Comparison of ENCODE assay signal across 8 cellular contexts in the genomic region with DNA sequence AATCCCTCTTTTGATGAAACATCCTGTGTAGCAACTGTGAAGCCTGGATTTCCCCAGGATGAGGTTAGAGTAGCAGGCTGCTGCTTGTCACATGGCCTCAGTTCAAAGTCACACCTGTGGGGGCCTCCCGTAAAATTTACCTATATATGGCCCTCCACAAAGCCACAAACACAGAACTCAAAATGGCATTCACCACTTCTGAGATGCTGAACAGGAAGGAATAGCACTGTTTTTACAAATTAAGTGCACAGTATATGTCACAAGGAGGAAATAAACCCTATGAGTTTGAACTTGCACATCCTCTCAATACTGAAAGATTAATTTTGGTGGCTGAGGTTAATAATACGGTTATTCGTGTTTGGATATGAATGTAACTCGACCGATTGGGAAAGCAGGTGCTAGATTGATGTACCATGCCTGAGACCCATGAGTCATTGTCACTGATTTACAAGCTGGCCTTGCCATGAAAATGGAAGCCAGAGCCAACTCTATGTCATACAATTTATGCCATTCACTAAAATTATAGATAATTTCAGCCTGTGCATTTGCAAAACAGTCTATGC.
DNase-seq lines count a peak whose midpoint lies in the region; ATAC-seq, FAIRE-seq and TF ChIP-seq lines count a peak whose summit lies in the region.

No MANE protein-coding gene starts in this region.

- H3K4me1 ChIP-seq in right lobe of liver: peaks cover 0 to 13% (median 4%) of the 10 kb centered on the region in 4 donors

- H3K9me3 Mint-ChIP-seq in activated CD4-positive, alpha-beta memory T cell treated with anti-CD3 and anti-CD28 coated beads, Interleukin-2, amount 10 ng/mL, durations not matched to agents 7 days and 5 days: peaks cover 7% of the 10 kb centered on the region

- WGBS in right lobe of liver (ENCODE audit: insufficient coverage, low coverage, low lambda C conversion rate, missing lambda C conversion rate): 43% methylated on average over 4 of the region's 5 CpGs

- intact Hi-C loops in right lobe of liver (cut with DNase I): no loop called here

- H3K27me3 Mint-ChIP-seq in activated CD4-positive, alpha-beta memory T cell treated with anti-CD3 and anti-CD28 coated beads, Interleukin-2, amount 10 ng/mL, durations not matched to agents 7 days and 5 days: no peaks in the 10 kb centered on the region

- H3K4me3 ChIP-seq in right lobe of liver: no peak overlapping the region

- no peaks in the 10 kb centered on the region for H3K36me3 ChIP-seq in right lobe of liver

- no peak for TF ChIP-seq CTCF in right lobe of liver (IDR thresholded peaks at IDR 0.05)

- no peaks in the 10 kb centered on the region for H3K27me3 ChIP-seq in right lobe of liver

- H3K9me3 ChIP-seq in right lobe of liver: no peaks in the 10 kb centered on the region

- CTCF ChIA-PET in activated CD4-positive, alpha-beta memory T cell treated with anti-CD3 and anti-CD28 coated beads, Interleukin-2, amount 10 ng/mL, durations not matched to agents 7 days and 5 days (lab: Charles Lee): interaction anchor here (0.7 kb wide), 1 partner anchor 68 kb away, joined by 3 read pairs; no protein-coding TSS in a partner anchor

- peak overlapping the region; percentile 85 for H3K27ac Mint-ChIP-seq in activated CD4-positive, alpha-beta memory T cell treated with anti-CD3 and anti-CD28 coated beads, Interleukin-2, amount 10 ng/mL, durations not matched to agents 7 days and 5 days

- H3K36me3 Mint-ChIP-seq in activated CD4-positive, alpha-beta memory T cell treated with anti-CD3 and anti-CD28 coated beads, Interleukin-2, amount 10 ng/mL, durations not matched to agents 7 days and 5 days (ENCODE audit: low read depth): peaks cover 21% of the 10 kb centered on the region

- DNase-seq in GM19239 (ENCODE audit: insufficient read length, low spot score) (peak; percentile 25), right lobe of liver (no peak), midbrain (lab: John Stamatoyannopoulos, UW) (no peak), GF-D8 (lab: John Stamatoyannopoulos, UW) (no peak), hippocampal formation (lab: John Stamatoyannopoulos, UW) (no peak), RCC 7860 (ENCODE audit: low spot score) (no peak)
- DNase-seq in activated CD4-positive, alpha-beta memory T cell treated with anti-CD3 and anti-CD28 coated beads, Interleukin-2, amount 10 ng/mL, durations not matched to agents 7 days and 5 days: peak; percentile 71

- no peak overlapping the region for H3K27ac ChIP-seq in right lobe of liver

- H3K4me3 Mint-ChIP-seq in activated CD4-positive, alpha-beta memory T cell treated with anti-CD3 and anti-CD28 coated beads, Interleukin-2, amount 10 ng/mL, durations not matched to agents 7 days and 5 days: peak overlapping the region; percentile 22

- peaks cover 55% of the 10 kb centered on the region for H3K4me1 Mint-ChIP-seq in activated CD4-positive, alpha-beta memory T cell treated with anti-CD3 and anti-CD28 coated beads, Interleukin-2, amount 10 ng/mL, durations not matched to agents 7 days and 5 days

- POLR2A ChIA-PET in activated CD4-positive, alpha-beta memory T cell treated with anti-CD3 and anti-CD28 coated beads, Interleukin-2, amount 10 ng/mL, durations not matched to agents 7 days and 5 days (lab: Charles Lee): interaction anchor here (1.2 to 1.3 kb wide), 2 partner anchors 16 to 40 kb away, joined by 3 to 4 read pairs; no protein-coding TSS in a partner anchor

- ATAC-seq in HG03135 (IDR thresholded peaks at IDR 0.05; ENCODE audit: unreplicated experiment) (peak; percentile 88), right lobe of liver (peak in 3 of 4 donors; percentile 22 to 53 (median 22))

- FAIRE-seq in GM19239 (lab: Jason Lieb, UNC): peak; percentile 86
- FAIRE-seq in RCC 7860 (lab: Jason Lieb, UNC): no peak

- no peak for TF ChIP-seq POLR2A in right lobe of liver (IDR thresholded peaks at IDR 0.05)

Comparison
In these comparisons a context has a peak if more than half of its experiments do, and no peak if none do; other contexts are left out.
1. DNase-seq: peak in GM19239 (single experiment) and activated CD4-positive, alpha-beta memory T cell treated with anti-CD3 and anti-CD28 coated beads, Interleukin-2, amount 10 ng/mL, durations not matched to agents 7 days and 5 days (single experiment); none in right lobe of liver (0 of 3), midbrain (single experiment), GF-D8 (single experiment), hippocampal formation (0 of 2) and RCC 7860 (single experiment).